Comparison of ENCODE assay signal across 1 cellular context in genomic region chr10:95524358-95525032, GRCh38.
TF ChIP-seq lines count a peak whose summit lies in the region.

No MANE protein-coding gene starts in this region.

TF ChIP-seq in SK-N-SH, 30 proteins besides CTCF, POLR2A, EP300 and RAD21 (continued from another document):
- no peak for TF ChIP-seq REST (IDR thresholded peaks at IDR 0.05; ENCODE audit: low read depth, low read length)
- no peak for TF ChIP-seq NFIC (IDR thresholded peaks at IDR 0.05; ENCODE audit: borderline replicate concordance)
